ENCODE assay signal across 8 cellular contexts in genomic region chr9:37486616-37487544, GRCh38. TPM values are rescaled to one million over a fixed set of nuclear protein-coding genes. Genes with fewer than 3 reads are reported as not detected.
DNase-seq lines count a peak whose midpoint lies in the region; ATAC-seq and TF ChIP-seq lines count a peak whose summit lies in the region.

No MANE protein-coding gene starts in this region.

- H2AFZ ChIP-seq in KMS-11 (ENCODE audit: low read depth), result peak overlapping the region; percentile 55; the same call in 1 of the 2 replicates

- H3K4me1 ChIP-seq in KMS-11 (ENCODE audit: low read depth, poor library complexity, severe bottlenecking), result peaks cover 20% of the 10 kb centered on the region
- peaks cover 6% of the 10 kb centered on the region for H3K4me1 ChIP-seq in iPS-15b (ENCODE audit: control insufficient read depth, insufficient read depth, low read length)
- peaks cover 21 to 29% (median 25%) of the 10 kb centered on the region in 3 donors for H3K4me1 ChIP-seq in skeletal muscle tissue (ENCODE audit: control insufficient read depth in 3 of 3, insufficient read depth in 3 of 3, low read length in 3 of 3)

- no peak overlapping the region for H3K27ac ChIP-seq in KMS-11
- peak overlapping the region; percentile 78 for H3K27ac ChIP-seq in skeletal muscle tissue (ENCODE audit: low read depth, low read length)

- TF ChIP-seq CTCF in KMS-11 (conservative IDR thresholded peaks at IDR 0.05; ENCODE audit: low read depth, low read length) (no peak), astrocyte of the cerebellum (IDR thresholded peaks at IDR 0.05; ENCODE audit: low read depth, low read length, missing control alignments) (no peak)

- H3K27me3 ChIP-seq in KMS-11 (ENCODE audit: insufficient read depth, low read depth) (no peaks in the 10 kb centered on the region), iPS-15b (ENCODE audit: control insufficient read depth, insufficient read depth, low read length) (no peaks in the 10 kb centered on the region), skeletal muscle tissue (ENCODE audit: control insufficient read depth in 3 of 3, insufficient read depth in 3 of 3, low read length in 3 of 3) (peaks cover 0 to under 1% (median 0%) of the 10 kb centered on the region in 3 donors)

- peaks cover 17% of the 10 kb centered on the region for H3K79me2 ChIP-seq in KMS-11 (ENCODE audit: insufficient read depth, low read depth)

- ATAC-seq in GM19324 (IDR thresholded peaks at IDR 0.05; ENCODE audit: low FRiP score, unreplicated experiment), result no peak
- ATAC-seq in HG03139 (IDR thresholded peaks at IDR 0.05; ENCODE audit: unreplicated experiment), result no peak
- no peak for ATAC-seq in GM21390 (IDR thresholded peaks at IDR 0.05; ENCODE audit: unreplicated experiment)

- no peak overlapping the region for H3K4me3 ChIP-seq in KMS-11 (IDR thresholded peaks at IDR 0.05; ENCODE audit: insufficient read depth, low read depth, low read length)
- H3K4me3 ChIP-seq in astrocyte of the cerebellum (ENCODE audit: low read depth, low read length), result peak overlapping the region; percentile 89
- peak overlapping the region; percentile 99 for H3K4me3 ChIP-seq in iPS-15b (ENCODE audit: low read depth, low read length)
- peak overlapping the region; percentile 85 to 92 (median 88) for H3K4me3 ChIP-seq in skeletal muscle tissue (ENCODE audit: low read length in 3 of 3)

- H3K36me3 ChIP-seq in KMS-11 (ENCODE audit: insufficient read depth) (peaks cover 6% of the 10 kb centered on the region; the same call in 1 of the 2 replicates), iPS-15b (ENCODE audit: control insufficient read depth, insufficient read depth, low read length) (peaks cover 15% of the 10 kb centered on the region), skeletal muscle tissue (ENCODE audit: control insufficient read depth in 3 of 3, insufficient read depth in 3 of 3, low read length in 3 of 3) (peaks cover 10 to 24% (median 10%) of the 10 kb centered on the region in 3 donors)

- H3K4me2 ChIP-seq in KMS-11, result peak overlapping the region; percentile 52

- no peaks in the 10 kb centered on the region for H3K9me3 ChIP-seq in iPS-15b (ENCODE audit: control insufficient read depth, insufficient read depth, low read length)
- no peaks in the 10 kb centered on the region for H3K9me3 ChIP-seq in skeletal muscle tissue (ENCODE audit: control insufficient read depth in 3 of 3, low read length in 3 of 3)

- in situ Hi-C loops in astrocyte of the cerebellum (cut with HindIII; ENCODE audit: low sequenced_read_pairs), result loop anchor here (5.0 kb wide), 1 partner anchor 90 kb away; the partner anchor contains the start of gene FBXO10

- peak overlapping the region; percentile 54; the same call in 1 of the 2 replicates for H3K9ac ChIP-seq in KMS-11
- peak overlapping the region; percentile 84 for H3K9ac ChIP-seq in iPS-15b (ENCODE audit: low read depth, low read length)
- H3K9ac ChIP-seq in skeletal muscle tissue (ENCODE audit: low read depth in 1 of 3, low read length in 3 of 3), result peak overlapping the region; percentile 87 to 97 (median 91)

- DNase-seq in COLO668 (lab: John Stamatoyannopoulos, UW; ENCODE audit: unreplicated experiment), result peak; percentile 11
- DNase-seq in astrocyte of the cerebellum (ENCODE audit: low read depth), result peak; percentile 97

- H4K20me1 ChIP-seq in KMS-11 (ENCODE audit: insufficient read depth), result no peaks in the 10 kb centered on the region

RNA-seq across cellular contexts. Expression of gene POLR1E, which starts 1.1 kb away (rescaled TPM):
- total RNA-seq in skeletal muscle tissue, result 38.1 TPM

RNA-seq across cellular contexts. Expression of gene ZBTB5, which starts 21.6 kb away (rescaled TPM):
- total RNA-seq in skeletal muscle tissue, result 15.1 TPM
